Comparison of ENCODE assay signal across 15 cellular contexts in the genomic region with DNA sequence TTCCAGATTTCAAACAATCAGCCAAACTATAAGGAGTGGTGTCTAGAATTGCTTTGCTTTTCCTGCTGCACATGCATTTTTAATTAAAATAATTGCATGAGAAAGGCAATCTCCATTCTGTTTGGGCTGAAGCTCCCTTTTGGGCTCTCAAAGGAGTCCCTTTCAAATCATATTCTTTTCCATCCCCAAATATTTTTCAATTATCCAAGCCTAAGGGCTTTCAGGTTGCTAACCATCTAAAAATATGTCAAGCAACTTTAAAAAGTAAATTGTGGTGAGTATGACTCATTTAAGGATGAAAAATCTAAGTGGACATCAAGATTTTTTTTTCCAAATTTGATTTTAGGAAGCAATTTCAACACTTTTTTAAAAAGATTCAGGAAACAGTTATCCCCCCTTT. TPM values are rescaled to one million over a fixed set of nuclear protein-coding genes. Genes with fewer than 3 reads are reported as not detected.
"Had no signal": no experiment of that assay in that cellular context is flagged by ENCODE, and none has a peak within 500 bp of the region (broad histone marks: within the 10 kb centered on the region; RNA-seq: fewer than 3 reads in every experiment).

No MANE protein-coding gene starts in this region.

- H3K36me3 ChIP-seq: brain microvascular endothelial cell, gastrocnemius medialis, lower lobe of right lung had no signal

- H3K27me3 ChIP-seq: brain microvascular endothelial cell, gastrocnemius medialis had no signal

- ATAC-seq: activated CD4-positive, CD25-positive, alpha-beta regulatory T cell treated with anti-CD3 and anti-CD28 coated beads, Interleukin-2, amount 50 U/mL, for 24 hours; left cardiac atrium had no signal

- FAIRE-seq: urothelium cell line had no signal

- H3K4me3 ChIP-seq: gastrocnemius medialis, lower lobe of right lung had no signal

- H3K9me3 ChIP-seq: gastrocnemius medialis, lower lobe of right lung had no signal

- H3K27ac ChIP-seq: brain microvascular endothelial cell had no signal

- H3K4me1 ChIP-seq: lower lobe of right lung had no signal

- DNase-seq: activated CD4-positive, alpha-beta T cell treated with anti-CD3 and anti-CD28 coated beads, Interleukin-2, amount 50 U/mL, for 1 hour; activated CD8-positive, alpha-beta memory T cell treated with anti-CD3 and anti-CD28 coated beads for 24 hours; activated naive CD8-positive, alpha-beta T cell treated with anti-CD3 and anti-CD28 coated beads for 36 hours; brain microvascular endothelial cell; cortex of kidney; effector CD8-positive, alpha-beta T cell; gastrocnemius medialis; left cardiac atrium; lower lobe of right lung; nephron progenitor cell; occipital lobe had no signal

RNA-seq across cellular contexts. Expression of a gene that starts 35.9 kb away (rescaled TPM):
- total RNA-seq: activated naive CD8-positive, alpha-beta T cell treated with anti-CD3 and anti-CD28 coated beads for 36 hours; fibroblast of lung; mesothelial cell of epicardium had no signal
